In the genomic region with DNA sequence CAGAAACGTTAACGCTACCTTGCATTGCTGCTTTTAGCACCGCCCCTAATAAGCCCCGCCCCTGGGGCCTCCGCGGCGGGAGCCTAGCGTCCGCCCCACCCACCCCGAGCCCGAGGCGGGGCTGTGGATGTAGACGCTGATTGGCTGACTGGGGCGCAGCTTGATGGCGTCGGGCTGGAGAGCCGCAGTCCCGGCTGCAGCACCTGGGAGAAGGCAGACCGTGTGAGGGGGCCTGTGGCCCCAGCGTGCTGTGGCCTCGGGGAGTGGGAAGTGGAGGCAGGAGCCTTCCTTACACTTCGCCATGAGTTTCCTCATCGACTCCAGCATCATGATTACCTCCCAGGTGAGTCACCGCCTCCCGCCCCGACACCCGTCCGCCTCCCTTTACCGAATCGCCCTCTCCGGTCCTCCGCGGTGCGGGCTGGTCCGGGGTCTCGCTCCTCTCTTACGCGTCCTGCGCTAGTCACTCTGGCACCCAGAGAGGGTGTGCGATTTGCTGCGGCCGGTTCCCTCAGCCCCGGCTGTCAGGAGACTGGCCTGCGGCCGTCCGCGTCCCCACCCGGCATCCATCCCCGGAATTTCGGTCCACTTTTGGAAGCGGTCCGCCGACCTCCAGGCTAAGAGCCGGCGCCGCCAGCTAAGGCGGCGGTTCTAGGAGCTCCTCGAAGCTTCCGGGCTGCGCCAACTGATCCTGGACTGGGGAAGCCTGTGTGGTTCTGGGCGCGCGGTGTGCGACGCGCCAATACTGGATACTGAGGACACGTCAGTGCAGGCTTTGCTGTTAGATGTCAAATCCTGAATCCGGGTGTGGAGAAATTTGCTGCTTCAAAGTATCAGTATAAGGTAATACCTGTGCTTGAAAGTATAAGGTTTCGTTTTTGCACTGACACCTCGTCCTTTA, we compare ENCODE assay signal across 8 cellular contexts. TPM values are rescaled to one million over a fixed set of nuclear protein-coding genes. Genes with fewer than 3 reads are reported as not detected.
DNase-seq lines count a peak whose midpoint lies in the region; ATAC-seq, FAIRE-seq and TF ChIP-seq lines count a peak whose summit lies in the region.
"Not testable (repeated sequence)": the region's sequence is repeated elsewhere in the genome, so short reads cannot be mapped to it uniquely, and the experiment has no call there.

TSS of gene GPR89A (plus strand) at position 156 of the 901 bp plus-strand sequence. CDS start at position 302, 146 bp downstream.

- H3K27me3 Mint-ChIP-seq in T-helper 17 cell = not testable (repeated sequence)

- peak; percentile 97 for ATAC-seq in HG02884 (IDR thresholded peaks at IDR 0.05; ENCODE audit: unreplicated experiment)
- ATAC-seq in T-helper 17 cell = peak; percentile 99
- ATAC-seq in psoas muscle = peak; percentile 100

- H3K4me1 Mint-ChIP-seq in T-helper 17 cell = peaks cover 17% of the 10 kb centered on the region

- H3K9me3 ChIP-seq in T-helper 17 cell (ENCODE audit: control insufficient read depth, low read length, poor library complexity, severe bottlenecking); right atrium auricular region; psoas muscle: not testable (repeated sequence)

- peak; percentile 63 for FAIRE-seq in urothelium cell line (lab: Jason Lieb, UNC)

- peak within 1 kb of the TSS; percentile 92 for H3K4me3 Mint-ChIP-seq in T-helper 17 cell

- H3K27ac Mint-ChIP-seq in T-helper 17 cell = not testable (repeated sequence)

- intact Hi-C loops in psoas muscle (cut with DNase I) = not testable (repeated sequence)

- not testable (repeated sequence) for TF ChIP-seq CTCF in GM13977 (IDR thresholded peaks at IDR 0.05; ENCODE audit: extremely low read depth, insufficient read depth, missing control alignments); right atrium auricular region (IDR thresholded peaks at IDR 0.05); psoas muscle (IDR thresholded peaks at IDR 0.05)

- 0% methylated on average over 39 to 54 of the region's 71 CpGs for WGBS in psoas muscle, 3 donors

- not testable (repeated sequence) for H3K36me3 Mint-ChIP-seq in T-helper 17 cell (ENCODE audit: low read depth)

- peak; percentile 80 for DNase-seq in GM13977 (ENCODE audit: low spot score)
- DNase-seq in NCI-H1694 (lab: John Stamatoyannopoulos, UW) = peak; percentile 86
- DNase-seq in T-helper 17 cell = peak; percentile 92 to 94 (median 93)
- DNase-seq in right atrium auricular region (ENCODE audit: low spot score) = peak; percentile 90
- DNase-seq in psoas muscle = peak; percentile 94 to 98
- peak; percentile 92 for DNase-seq in urothelium cell line (ENCODE audit: low spot score)

- in situ Hi-C loops in GM13977 (cut with MboI; ENCODE audit: low pct_unique_long_range_greater_than_20kb, low sequenced_read_pairs, unreplicated experiment) = not testable (repeated sequence)

- H3K4me3 ChIP-seq in right atrium auricular region = peak within 1 kb of the TSS; percentile 80 to 83
- peak within 1 kb of the TSS; percentile 85 for H3K4me3 ChIP-seq in psoas muscle

- H3K36me3 ChIP-seq in right atrium auricular region; psoas muscle (ENCODE audit: insufficient read depth in 1 of 2, low read depth in 1 of 2): not testable (repeated sequence)

- H3K27me3 ChIP-seq in right atrium auricular region; psoas muscle (ENCODE audit: insufficient read depth in 3 of 3, low read length in 2 of 3): not testable (repeated sequence)

- not testable (repeated sequence) for H3K4me1 ChIP-seq in right atrium auricular region, psoas muscle

- H3K27ac ChIP-seq in angular gyrus (ENCODE audit: low read depth, low read length) (peak within 1 kb of the TSS; percentile 40), right atrium auricular region (peak within 1 kb of the TSS; percentile 79 to 80), psoas muscle (peak within 1 kb of the TSS; percentile 84)

RNA-seq across cellular contexts. Expression of gene GPR89A, which starts in this region (rescaled TPM):
- total RNA-seq in T-helper 17 cell = 10 to 100 TPM; 30.0 to 32.4 TPM
- total RNA-seq in right atrium auricular region = 10 to 100 TPM; 12.6 to 15.2 TPM
- 10 to 100 TPM in 3 of 4 donors, 1 to 10 TPM in 1; 7.6 to 12.8 (median 11.3) TPM for total RNA-seq in psoas muscle
- 10 to 100 TPM in 2 of 3 donors, 1 to 10 TPM in 1; 8.4 to 12.0 (median 11.1) TPM for polyA plus RNA-seq in psoas muscle

Comparison
In these comparisons a context has a peak if more than half of its experiments do, and no peak if none do; other contexts are left out.
1. Peak in every context shown above with its lines: DNase-seq, ATAC-seq, H3K4me3 ChIP-seq and H3K27ac ChIP-seq.